Comparison of ENCODE assay signal across 12 cellular contexts in the genomic region with DNA sequence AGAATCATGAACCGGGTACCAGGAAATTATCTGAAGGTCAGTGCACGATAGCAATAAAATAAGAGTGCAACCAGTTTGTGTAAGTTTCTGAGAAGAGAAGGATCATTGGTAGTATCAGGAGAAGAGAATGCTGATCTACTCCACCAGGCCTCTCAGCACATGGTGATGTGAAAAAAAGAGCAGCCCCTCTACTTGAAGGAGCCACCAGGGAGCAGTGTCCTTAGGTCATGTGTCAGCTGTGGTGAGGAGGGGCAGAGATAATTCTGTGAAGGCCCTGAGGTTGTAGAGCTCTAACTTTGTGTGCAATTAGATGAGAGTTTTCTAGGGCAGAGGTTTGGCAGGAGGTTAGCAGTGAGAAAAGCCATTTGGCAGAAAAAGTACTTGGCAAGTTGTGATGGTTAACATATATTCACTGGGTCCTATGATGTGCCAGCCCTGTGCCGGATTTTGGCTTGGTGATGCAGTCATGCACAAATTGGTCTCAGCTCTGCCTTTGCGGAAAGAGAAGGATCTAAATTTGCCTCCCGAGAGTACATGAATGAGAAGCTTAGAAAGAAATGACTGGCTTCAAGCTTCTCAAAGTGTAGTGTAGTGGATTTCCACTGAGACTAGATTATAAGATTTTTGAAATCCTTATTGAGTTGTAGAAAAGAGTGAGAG. TPM values are rescaled to one million over a fixed set of nuclear protein-coding genes. Genes with fewer than 3 reads are reported as not detected.
A peak's percentile ranks its signal among the peaks of the same experiment; 100 is the strongest.
DNase-seq lines count a peak whose midpoint lies in the region; ATAC-seq and TF ChIP-seq lines count a peak whose summit lies in the region.
"Had no signal": no experiment of that assay in that cellular context is flagged by ENCODE, and none has a peak within 500 bp of the region (broad histone marks: within the 10 kb centered on the region; RNA-seq: fewer than 3 reads in every experiment).

No MANE protein-coding gene starts in this region.

- peak overlapping the region; percentile 26 for H3K27ac ChIP-seq in adipose tissue (ENCODE audit: low read depth, low read length)
- H3K27ac ChIP-seq: breast epithelium had no signal

- H3K27me3 Mint-ChIP-seq in mesothelial cell of epicardium (ENCODE audit: low read depth), result peaks cover 18% of the 10 kb centered on the region
- H3K27me3 Mint-ChIP-seq: progenitor cell of endocrine pancreas had no signal

- no peak overlapping the region for H3K4me3 ChIP-seq in GM12875 (ENCODE audit: low read depth, low read length)
- H3K4me3 ChIP-seq: breast epithelium had no signal

- H3K27ac Mint-ChIP-seq in mesothelial cell of epicardium, result no peak overlapping the region
- H3K27ac Mint-ChIP-seq: CD8-positive, alpha-beta memory T cell; progenitor cell of endocrine pancreas had no signal

- whole genome bisulfite sequencing in adipose tissue, 3 donors, result 85 to 88% (median 85%) methylated on average over 5 of the region's 5 CpGs

- H3K4me1 Mint-ChIP-seq in mesothelial cell of epicardium, result no peaks in the 10 kb centered on the region
- H3K4me1 Mint-ChIP-seq: CD8-positive, alpha-beta memory T cell had no signal

- no peaks in the 10 kb centered on the region for H3K36me3 Mint-ChIP-seq in mesothelial cell of epicardium
- H3K36me3 Mint-ChIP-seq: CD8-positive, alpha-beta memory T cell had no signal

- DNase-seq in putamen (ENCODE audit: low spot score) (no peak), mesenteric fat pad (ENCODE audit: low spot score) (no peak), mesothelial cell of epicardium (ENCODE audit: low spot score in 2 of 2, unreplicated experiment in 2 of 2) (no peak)
- DNase-seq in stimulated activated CD4-positive, alpha-beta T cell treated with anti-CD3 and anti-CD28 coated beads, Interleukin-2, amount 100 ng/mL, for 48 hours, result no peak
- DNase-seq: CD8-positive, alpha-beta memory T cell; NCI-H69 had no signal

- peaks cover 7% of the 10 kb centered on the region for H3K9me3 Mint-ChIP-seq in mesothelial cell of epicardium
- H3K9me3 Mint-ChIP-seq: CD8-positive, alpha-beta memory T cell had no signal

- no peak overlapping the region for H3K4me3 Mint-ChIP-seq in mesothelial cell of epicardium
- H3K4me3 Mint-ChIP-seq: CD8-positive, alpha-beta memory T cell had no signal

- peak; percentile 94 for ATAC-seq in GM21360 (IDR thresholded peaks at IDR 0.05; ENCODE audit: unreplicated experiment)
- peak; percentile 80 for ATAC-seq in HG03108 (IDR thresholded peaks at IDR 0.05; ENCODE audit: unreplicated experiment)

- TF ChIP-seq CTCF in GM12875 (IDR thresholded peaks at IDR 0.05; ENCODE audit: borderline replicate concordance, insufficient read depth, low read depth, low read length) (peak; percentile 61), mesothelial cell of epicardium (IDR thresholded peaks at IDR 0.05; ENCODE audit: unreplicated experiment) (no peak)

RNA-seq across cellular contexts. Expression of gene ZC3H13, which starts 19.2 kb away (rescaled TPM):
- 10 to 100 TPM in 2 of 3 donors, 1 to 10 TPM in 1; 5.3 to 23.7 (median 12.7) TPM for polyA plus RNA-seq in adipose tissue
- total RNA-seq in mesenteric fat pad (44.1 TPM), mesothelial cell of epicardium (60.7 to 63.3 TPM (median 61.3 TPM) in 3 replicates)

RNA-seq across cellular contexts. Expression of gene CPB2, which starts 33.1 kb away (rescaled TPM):
- polyA plus RNA-seq in adipose tissue, result under 1 TPM in 1 of 3 donors, not detected in 2; 0.14 TPM
- total RNA-seq in mesenteric fat pad (not detected), mesothelial cell of epicardium (not detected in 3 replicates)
- total RNA-seq: breast epithelium; CD8-positive, alpha-beta memory T cell; progenitor cell of endocrine pancreas had no signal
- polyA plus RNA-seq: CD8-positive, alpha-beta memory T cell had no signal
